17 cellular contexts compared by ENCODE assay signal in the genomic region with DNA sequence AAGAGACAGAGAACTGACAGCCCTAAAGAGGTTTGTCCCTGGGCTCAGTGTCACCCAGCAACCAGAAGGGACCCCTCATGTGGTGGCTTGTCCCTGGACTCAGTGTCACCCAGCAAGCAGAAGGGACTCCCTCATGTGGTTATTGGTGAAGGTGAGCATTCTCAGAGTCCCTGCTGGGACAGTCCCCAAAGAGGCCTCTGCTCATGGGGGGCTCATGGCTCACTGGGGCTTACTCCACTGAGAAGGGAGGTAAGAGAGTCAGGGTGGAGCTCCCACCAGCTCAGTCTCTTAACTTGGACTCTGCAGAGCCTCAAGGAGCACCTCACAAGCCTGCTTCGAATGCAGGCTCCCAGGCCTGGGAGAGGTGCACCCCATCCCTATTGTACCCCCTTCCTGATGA.
DNase-seq lines count a peak whose midpoint lies in the region; ATAC-seq and TF ChIP-seq lines count a peak whose summit lies in the region.
"Had no signal": no experiment of that assay in that cellular context is flagged by ENCODE, and none has a peak within 500 bp of the region (broad histone marks: within the 10 kb centered on the region; RNA-seq: fewer than 3 reads in every experiment).

No MANE protein-coding gene starts in this region.

- H3K14ac ChIP-seq in mesenchymal stem cell (ENCODE audit: low read length in 2 of 2) (peak overlapping the region in 1 of 2 experiments; percentile 57), trophoblast cell (ENCODE audit: low read length) (peak overlapping the region; percentile 9)

- H3K79me2 ChIP-seq in trophoblast cell (ENCODE audit: control insufficient read depth, insufficient read depth, low read length, poor library complexity), result no peaks in the 10 kb centered on the region

- no peak for TF ChIP-seq CTCF in right atrium auricular region (IDR thresholded peaks at IDR 0.05)
- TF ChIP-seq CTCF in coronary artery (IDR thresholded peaks at IDR 0.05), result no peak

- H2AFZ ChIP-seq in mesenchymal stem cell (ENCODE audit: low read depth, low read length) (peak overlapping the region; percentile 37), trophoblast cell (ENCODE audit: insufficient read depth, low read length, poor library complexity) (no peak overlapping the region)

- H3K79me1 ChIP-seq in mesenchymal stem cell (replicated peaks; ENCODE audit: low read length, poor library complexity, severe bottlenecking) (no peaks in the 10 kb centered on the region), trophoblast cell (ENCODE audit: low read length) (no peaks in the 10 kb centered on the region)

- H2BK12ac ChIP-seq in mesenchymal stem cell (ENCODE audit: low read length in 2 of 2) (peak overlapping the region; percentile 63 to 95), trophoblast cell (ENCODE audit: low read length) (no peak overlapping the region)

- H2BK15ac ChIP-seq in mesenchymal stem cell (ENCODE audit: low read depth, poor library complexity, severe bottlenecking), result no peak overlapping the region

- H4K91ac ChIP-seq in mesenchymal stem cell (ENCODE audit: low read length) (peak overlapping the region; percentile 82), trophoblast cell (ENCODE audit: low read depth, low read length) (no peak overlapping the region)

- H2BK120ac ChIP-seq in mesenchymal stem cell (ENCODE audit: low read depth, low read length) (peak overlapping the region; percentile 71), trophoblast cell (ENCODE audit: insufficient read depth, low read length, poor library complexity) (no peak overlapping the region)

- no peaks in the 10 kb centered on the region for H3K4me1 Mint-ChIP-seq in stimulated activated memory B cell treated with anti-CD40 and anti-IgM and Interleukin-4, amounts not matched to agents 10 μg/mL and 1 μg/mL and 100 μg/mL, for 72 hours

- H3K27me3 Mint-ChIP-seq in stimulated activated memory B cell treated with anti-CD40 and anti-IgM and Interleukin-4, amounts not matched to agents 10 μg/mL and 1 μg/mL and 100 μg/mL, for 72 hours, result peaks cover 14% of the 10 kb centered on the region

- no peak overlapping the region for H4K12ac ChIP-seq in trophoblast cell (ENCODE audit: low read depth, low read length)

- H3K4ac ChIP-seq in mesenchymal stem cell (ENCODE audit: low read depth in 1 of 2, low read length in 2 of 2) (peak overlapping the region; percentile 82 to 85), trophoblast cell (ENCODE audit: low read depth, low read length) (no peak overlapping the region)

- no peaks in the 10 kb centered on the region for H3K36me3 Mint-ChIP-seq in stimulated activated memory B cell treated with anti-CD40 and anti-IgM and Interleukin-4, amounts not matched to agents 10 μg/mL and 1 μg/mL and 100 μg/mL, for 72 hours

- no peak for ATAC-seq in left ventricle myocardium superior
- no peak for ATAC-seq in stimulated activated memory B cell treated with anti-CD40 and anti-IgM and Interleukin-4, amounts not matched to agents 10 μg/mL and 1 μg/mL and 100 μg/mL, for 72 hours
- no peak for ATAC-seq in HG03039 (IDR thresholded peaks at IDR 0.05; ENCODE audit: unreplicated experiment)
- ATAC-seq: HCT116 had no signal

- H3K4me3 ChIP-seq in right atrium auricular region (no peak overlapping the region), mesenchymal stem cell (ENCODE audit: insufficient read depth in 1 of 2, low read depth in 1 of 2, low read length in 2 of 2) (no peak overlapping the region), trophoblast cell (ENCODE audit: low read depth, low read length) (no peak overlapping the region), coronary artery (no peak overlapping the region)
- H3K4me3 ChIP-seq: Peyer's patch had no signal

- no peak overlapping the region for H2AK5ac ChIP-seq in mesenchymal stem cell (ENCODE audit: low read length, severe bottlenecking)
- no peak overlapping the region for H2AK5ac ChIP-seq in trophoblast cell (ENCODE audit: low read length)

- H3K27ac ChIP-seq in right atrium auricular region (no peak overlapping the region), mesenchymal stem cell (ENCODE audit: low read length, poor library complexity, severe bottlenecking) (no peak overlapping the region), trophoblast cell (ENCODE audit: low read depth, low read length) (no peak overlapping the region), coronary artery (no peak overlapping the region)
- H3K27ac ChIP-seq: C4-2B, Peyer's patch had no signal

- H3K27me3 ChIP-seq in right atrium auricular region, result no peaks in the 10 kb centered on the region
- H3K27me3 ChIP-seq in mesenchymal stem cell (ENCODE audit: control insufficient read depth in 1 of 2, insufficient read depth in 1 of 2, low read length in 2 of 2), result peaks cover 9 to 11% of the 10 kb centered on the region in 2 experiments
- H3K27me3 ChIP-seq in trophoblast cell (ENCODE audit: insufficient read depth, low read length), result no peaks in the 10 kb centered on the region
- H3K27me3 ChIP-seq: Peyer's patch had no signal

- H3K9ac ChIP-seq in mesenchymal stem cell (ENCODE audit: low read length) (no peak overlapping the region), trophoblast cell (ENCODE audit: low read length) (no peak overlapping the region)

- no peaks in the 10 kb centered on the region for H3K9me3 Mint-ChIP-seq in stimulated activated memory B cell treated with anti-CD40 and anti-IgM and Interleukin-4, amounts not matched to agents 10 μg/mL and 1 μg/mL and 100 μg/mL, for 72 hours

- H3K9me3 ChIP-seq in right atrium auricular region (no peaks in the 10 kb centered on the region), mesenchymal stem cell (ENCODE audit: control insufficient read depth, low read length) (no peaks in the 10 kb centered on the region), trophoblast cell (ENCODE audit: insufficient read depth, low read depth, low read length) (no peaks in the 10 kb centered on the region)
- H3K9me3 ChIP-seq: Peyer's patch had no signal

- H3K4me1 ChIP-seq in right atrium auricular region (no peaks in the 10 kb centered on the region), mesenchymal stem cell (ENCODE audit: control insufficient read depth, insufficient read depth, low read depth, low read length) (no peaks in the 10 kb centered on the region), trophoblast cell (ENCODE audit: control insufficient read depth in 1 of 2, insufficient read depth in 2 of 2, low read length in 2 of 2) (peaks cover 0 to 6% of the 10 kb centered on the region in 2 experiments)
- H3K4me1 ChIP-seq: Peyer's patch had no signal

- H3K4me3 Mint-ChIP-seq in stimulated activated memory B cell treated with anti-CD40 and anti-IgM and Interleukin-4, amounts not matched to agents 10 μg/mL and 1 μg/mL and 100 μg/mL, for 72 hours, result no peak overlapping the region

- H3K4me2 ChIP-seq in mesenchymal stem cell (ENCODE audit: low read length, poor library complexity, severe bottlenecking), result no peak overlapping the region
- no peak overlapping the region for H3K4me2 ChIP-seq in trophoblast cell (ENCODE audit: low read length)

- H3K36me3 ChIP-seq in right atrium auricular region, result no peaks in the 10 kb centered on the region
- H3K36me3 ChIP-seq in mesenchymal stem cell (ENCODE audit: control insufficient read depth in 1 of 2, insufficient read depth in 2 of 2, low read depth in 1 of 2, low read length in 2 of 2), result no peaks in the 10 kb centered on the region
- no peaks in the 10 kb centered on the region for H3K36me3 ChIP-seq in trophoblast cell (ENCODE audit: control insufficient read depth in 1 of 2, insufficient read depth in 2 of 2, low read length in 2 of 2)
- H3K36me3 ChIP-seq: Peyer's patch had no signal

- WGBS in mesenchymal stem cell, result 86% methylated on average over 1 of the region's 1 CpG
- WGBS in trophoblast cell (ENCODE audit: extremely low coverage, insufficient coverage, insufficient read length), result no CpG with 5 or more reads among the region's 1 CpG

- H3K18ac ChIP-seq in mesenchymal stem cell (ENCODE audit: low read depth in 1 of 2, low read length in 2 of 2), result peak overlapping the region; percentile 52 to 69
- H3K18ac ChIP-seq in trophoblast cell (ENCODE audit: low read length), result no peak overlapping the region

- intact Hi-C loops in left ventricle myocardium superior (cut with micrococcal nuclease), result no loop called here

- H4K8ac ChIP-seq in mesenchymal stem cell (ENCODE audit: low read length), result peak overlapping the region; percentile 74
- no peak overlapping the region for H4K8ac ChIP-seq in trophoblast cell (ENCODE audit: low read depth, low read length)

- DNase-seq in right atrium auricular region (ENCODE audit: low spot score) (peak; percentile 51), left ventricle myocardium superior (no peak), mesenchymal stem cell (no peak), trophoblast cell (no peak), coronary artery (ENCODE audit: low spot score) (no peak), CD1c-positive myeloid dendritic cell (ENCODE audit: extremely low spot score) (no peak)
- DNase-seq: AML-193, KG1, NCI-H1105, NCI-H146, NCI-H2029, NCI-H345, Peyer's patch had no signal

- no peak overlapping the region for H3K27ac Mint-ChIP-seq in stimulated activated memory B cell treated with anti-CD40 and anti-IgM and Interleukin-4, amounts not matched to agents 10 μg/mL and 1 μg/mL and 100 μg/mL, for 72 hours

- H2BK5ac ChIP-seq in mesenchymal stem cell (ENCODE audit: low read depth, low read length, poor library complexity, severe bottlenecking), result no peak overlapping the region
- no peak overlapping the region for H2BK5ac ChIP-seq in trophoblast cell (ENCODE audit: low read depth, low read length, poor library complexity)

- peak overlapping the region; percentile 20 to 29 for H3K23ac ChIP-seq in mesenchymal stem cell (ENCODE audit: low read length in 2 of 2)
- H3K23ac ChIP-seq in trophoblast cell (ENCODE audit: low read length), result no peak overlapping the region
